17 cellular contexts compared by ENCODE assay signal in the genomic region with DNA sequence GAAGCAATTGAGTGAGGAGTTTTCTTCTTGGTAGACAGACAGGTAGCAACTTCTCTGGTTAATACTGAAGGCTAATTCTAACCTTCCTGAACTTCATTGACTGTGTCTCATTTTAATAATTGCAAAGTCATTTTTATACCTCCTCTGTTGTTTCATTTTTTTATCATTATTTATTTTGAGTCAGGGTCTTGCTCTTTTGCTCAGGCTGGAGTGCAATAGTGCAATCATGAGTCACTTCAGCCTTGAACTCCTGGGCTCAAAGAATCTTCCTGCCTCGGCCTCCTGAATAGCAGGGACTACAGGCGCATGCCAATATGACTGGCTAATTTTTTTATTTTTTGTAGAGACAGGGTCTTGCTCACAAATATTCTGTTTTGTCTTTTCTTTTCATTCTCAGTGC. TPM values are rescaled to one million over a fixed set of nuclear protein-coding genes. Genes with fewer than 3 reads are reported as not detected.
DNase-seq lines count a peak whose midpoint lies in the region; ATAC-seq and TF ChIP-seq lines count a peak whose summit lies in the region.
"Had no signal": no experiment of that assay in that cellular context is flagged by ENCODE, and none has a peak within 500 bp of the region (broad histone marks: within the 10 kb centered on the region; RNA-seq: fewer than 3 reads in every experiment).

No MANE protein-coding gene starts in this region.

- intact Hi-C loops in Caco-2 (cut with micrococcal nuclease; ENCODE audit: unreplicated experiment), result no loop called here

- 85% methylated on average over 2 of the region's 2 CpGs for WGBS in liver

- no peak for TF ChIP-seq CTCF in DND-41 (IDR thresholded peaks at IDR 0.05; ENCODE audit: borderline replicate concordance, extremely low read depth, low read length, poor library complexity, severe bottlenecking)
- TF ChIP-seq CTCF in liver (IDR thresholded peaks at IDR 0.05; ENCODE audit: low read depth, low read length, missing input control), result no peak
- TF ChIP-seq CTCF in GM10266 (IDR thresholded peaks at IDR 0.05; ENCODE audit: control insufficient read depth, insufficient read depth, low read depth, missing control alignments), result no peak
- no peak for TF ChIP-seq CTCF in Caco-2 (IDR thresholded peaks at IDR 0.05; ENCODE audit: insufficient read depth in 1 of 2, low read depth in 1 of 2, low read length in 1 of 2, severe bottlenecking in 1 of 2, unreplicated experiment in 1 of 2)

- peaks cover 61% of the 10 kb centered on the region for H3K4me1 Mint-ChIP-seq in T-helper 2 cell treated with Interferon-gamma antibody and Interleukin-4, amounts not matched to agents 5 μg/mL and 100 μg/mL, for 36 hours (ENCODE audit: low read depth)
- peaks cover 30% of the 10 kb centered on the region for H3K4me1 Mint-ChIP-seq in Caco-2 (ENCODE audit: low read depth, unreplicated experiment)

- no TSS peak for BruUV-seq in Caco-2 (replicated peaks; lab: Mats Ljungman, UMichigan)

- peaks cover 30 to 79% (median 62%) of the 10 kb centered on the region in 11 experiments for H3K36me3 ChIP-seq in BLaER1 treated with 17β-estradiol and CSF1 and Interleukin-3, amounts not matched to agents 10 nM and 100 nM
- H3K36me3 ChIP-seq in DND-41 (ENCODE audit: insufficient read depth, low read length), result peaks cover 27% of the 10 kb centered on the region
- H3K36me3 ChIP-seq in liver (ENCODE audit: control insufficient read depth in 4 of 4, insufficient read depth in 3 of 4, low read depth in 1 of 4, low read length in 3 of 4), result no peaks in the 10 kb centered on the region
- H3K36me3 ChIP-seq in Caco-2 (ENCODE audit: control insufficient read depth, insufficient read depth, low read length), result no peaks in the 10 kb centered on the region
- H3K36me3 ChIP-seq: brain microvascular endothelial cell had no signal

- peak overlapping the region in 2 of 11 experiments; percentile 73; a peak in 1 of 22 replicates for H3K9ac ChIP-seq in BLaER1 treated with 17β-estradiol and CSF1 and Interleukin-3, amounts not matched to agents 10 nM and 100 nM
- H3K9ac ChIP-seq in DND-41 (ENCODE audit: low read depth, low read length), result no peak overlapping the region
- no peak overlapping the region for H3K9ac ChIP-seq in liver (ENCODE audit: low read depth in 1 of 2, low read length in 2 of 2)

- no peaks in the 10 kb centered on the region for H3K9me3 Mint-ChIP-seq in T-helper 2 cell treated with Interferon-gamma antibody and Interleukin-4, amounts not matched to agents 5 μg/mL and 100 μg/mL, for 36 hours
- no peaks in the 10 kb centered on the region for H3K9me3 Mint-ChIP-seq in Caco-2 (ENCODE audit: unreplicated experiment)

- peak overlapping the region in 10 of 11 experiments; percentile 68 to 91 (median 84); a peak in 17 of 22 replicates for H3K27ac ChIP-seq in BLaER1 treated with 17β-estradiol and CSF1 and Interleukin-3, amounts not matched to agents 10 nM and 100 nM
- H3K27ac ChIP-seq in DND-41 (ENCODE audit: low read length), result peak overlapping the region; percentile 99
- no peak overlapping the region for H3K27ac ChIP-seq in liver (ENCODE audit: low read depth in 1 of 2, low read length in 2 of 2)
- H3K27ac ChIP-seq: brain microvascular endothelial cell, hepatocyte, VCaP had no signal

- CTCF ChIA-PET in Caco-2 (lab: Charles Lee), result no interaction called here

- no peak overlapping the region for H3K4me3 ChIP-seq in BLaER1 treated with 17β-estradiol and CSF1 and Interleukin-3, amounts not matched to agents 10 nM and 100 nM
- no peak overlapping the region for H3K4me3 ChIP-seq in DND-41 (ENCODE audit: low read depth in 1 of 2, low read length in 2 of 2)
- no peak overlapping the region for H3K4me3 ChIP-seq in liver (ENCODE audit: low read depth in 1 of 3, low read length in 3 of 3)
- H3K4me3 ChIP-seq in Caco-2 (ENCODE audit: low read depth, low read length), result no peak overlapping the region
- H3K4me3 ChIP-seq: hepatocyte had no signal

- peak overlapping the region; percentile 70 for H3K27ac Mint-ChIP-seq in T-helper 2 cell treated with Interferon-gamma antibody and Interleukin-4, amounts not matched to agents 5 μg/mL and 100 μg/mL, for 36 hours
- H3K27ac Mint-ChIP-seq in Caco-2 (ENCODE audit: unreplicated experiment), result no peak overlapping the region

- no peaks in the 10 kb centered on the region for H3K9me3 ChIP-seq in BLaER1 treated with 17β-estradiol and CSF1 and Interleukin-3, amounts not matched to agents 10 nM and 100 nM (replicated peaks in 1 of 11)
- H3K9me3 ChIP-seq in DND-41 (ENCODE audit: insufficient read depth, low read length, severe bottlenecking), result no peaks in the 10 kb centered on the region
- no peaks in the 10 kb centered on the region for H3K9me3 ChIP-seq in liver (ENCODE audit: control insufficient read depth in 4 of 4, low read length in 3 of 4)
- H3K9me3 ChIP-seq in Caco-2, result peaks cover 4% of the 10 kb centered on the region; the same call in 1 of the 2 replicates

- H2AFZ ChIP-seq in DND-41 (ENCODE audit: low read depth, low read length), result no peak overlapping the region
- H2AFZ ChIP-seq: hepatocyte had no signal

- TF ChIP-seq RAD21 in liver (IDR thresholded peaks at IDR 0.05), result no peak

- no peaks in the 10 kb centered on the region for H3K27me3 ChIP-seq in BLaER1 treated with 17β-estradiol and CSF1 and Interleukin-3, amounts not matched to agents 10 nM and 100 nM
- H3K27me3 ChIP-seq in DND-41 (ENCODE audit: insufficient read depth, low read length, poor library complexity) (no peaks in the 10 kb centered on the region), liver (ENCODE audit: control insufficient read depth in 4 of 4, insufficient read depth in 4 of 4, low read length in 3 of 4) (no peaks in the 10 kb centered on the region), Caco-2 (replicated peaks; ENCODE audit: control insufficient read depth, insufficient read depth, low read length) (no peaks in the 10 kb centered on the region)
- H3K27me3 ChIP-seq: brain microvascular endothelial cell, hepatocyte had no signal

- peaks cover 88% of the 10 kb centered on the region for H3K79me2 ChIP-seq in DND-41 (ENCODE audit: insufficient read depth, low read length)
- H3K79me2 ChIP-seq: hepatocyte had no signal

- DNase-seq in DND-41 (no peak), GM10266 (ENCODE audit: extremely low spot score) (no peak), Caco-2 (no peak), NCI-H510A treated with DMSO at 0.1 percent for 48 hours (lab: John Stamatoyannopoulos, UW) (no peak), SIG-M5 treated with dmso at 0.1 percent for 504 hours (lab: John Stamatoyannopoulos, UW; ENCODE audit: unreplicated experiment) (no peak)
- no peak for DNase-seq in T-helper 2 cell treated with Interferon-gamma antibody and Interleukin-4, amounts not matched to agents 5 μg/mL and 100 μg/mL, for 36 hours (ENCODE audit: low spot score)
- DNase-seq: brain microvascular endothelial cell, left cardiac atrium, MV-4-11, NCI-H2171 had no signal

- peaks cover 16% of the 10 kb centered on the region for H3K36me3 Mint-ChIP-seq in T-helper 2 cell treated with Interferon-gamma antibody and Interleukin-4, amounts not matched to agents 5 μg/mL and 100 μg/mL, for 36 hours (ENCODE audit: low read depth)
- no peaks in the 10 kb centered on the region for H3K36me3 Mint-ChIP-seq in Caco-2 (ENCODE audit: insufficient read depth, unreplicated experiment)

- POLR2A ChIA-PET in Caco-2 (lab: Charles Lee), result no interaction called here

- peaks cover 53 to 95% (median 88%) of the 10 kb centered on the region in 10 experiments for H3K4me1 ChIP-seq in BLaER1 treated with 17β-estradiol and CSF1 and Interleukin-3, amounts not matched to agents 10 nM and 100 nM
- peaks cover 54% of the 10 kb centered on the region for H3K4me1 ChIP-seq in DND-41 (ENCODE audit: insufficient read depth, low read length)
- peaks cover 8 to 16% (median 12%) of the 10 kb centered on the region in 4 donors for H3K4me1 ChIP-seq in liver (ENCODE audit: control insufficient read depth in 4 of 4, insufficient read depth in 4 of 4, low read length in 3 of 4)
- H3K4me1 ChIP-seq in Caco-2, result peaks cover 33% of the 10 kb centered on the region

- H3K27me3 Mint-ChIP-seq in T-helper 2 cell treated with Interferon-gamma antibody and Interleukin-4, amounts not matched to agents 5 μg/mL and 100 μg/mL, for 36 hours (ENCODE audit: low read depth), result no peaks in the 10 kb centered on the region
- no peaks in the 10 kb centered on the region for H3K27me3 Mint-ChIP-seq in Caco-2 (ENCODE audit: insufficient read depth, unreplicated experiment)

- peak overlapping the region; percentile 1 to 98 (median 85); a peak in 18 of 22 replicates for H3K4me2 ChIP-seq in BLaER1 treated with 17β-estradiol and CSF1 and Interleukin-3, amounts not matched to agents 10 nM and 100 nM
- no peak overlapping the region for H3K4me2 ChIP-seq in DND-41 (ENCODE audit: insufficient read depth, low read length)
- H3K4me2 ChIP-seq: hepatocyte had no signal

- H4K20me1 ChIP-seq in BLaER1 treated with 17β-estradiol and CSF1 and Interleukin-3, amounts not matched to agents 10 nM and 100 nM, result peaks cover 79 to 99% (median 95%) of the 10 kb centered on the region in 11 experiments
- no peaks in the 10 kb centered on the region for H4K20me1 ChIP-seq in DND-41 (ENCODE audit: insufficient read depth, low read length)

- no peak for ATAC-seq in DND-41 (ENCODE audit: insufficient read depth, low read depth)
- ATAC-seq: left cardiac atrium had no signal

- peak overlapping the region; percentile 74 for H3K4me3 Mint-ChIP-seq in T-helper 2 cell treated with Interferon-gamma antibody and Interleukin-4, amounts not matched to agents 5 μg/mL and 100 μg/mL, for 36 hours
- no peak overlapping the region for H3K4me3 Mint-ChIP-seq in Caco-2 (ENCODE audit: unreplicated experiment)

TF ChIP-seq in liver, 16 proteins besides CTCF, POLR2A, EP300 and RAD21:
- TF ChIP-seq EGR1 (IDR thresholded peaks at IDR 0.05; ENCODE audit: low read depth in 2 of 2) (no peak), HNF4A (conservative IDR thresholded peaks at IDR 0.05) (peak; percentile 10 to 24), RXRA (IDR thresholded peaks at IDR 0.05) (no peak), YY1 (IDR thresholded peaks at IDR 0.05) (no peak)
- TF ChIP-seq, protein P1, sequence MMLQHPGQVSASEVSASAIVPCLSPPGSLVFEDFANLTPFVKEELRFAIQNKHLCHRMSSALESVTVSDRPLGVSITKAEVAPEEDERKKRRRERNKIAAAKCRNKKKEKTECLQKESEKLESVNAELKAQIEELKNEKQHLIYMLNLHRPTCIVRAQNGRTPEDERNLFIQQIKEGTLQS (IDR thresholded peaks at IDR 0.05), result no peak

RNA-seq across cellular contexts. Expression of gene APBB1IP, which starts 45.4 kb away (rescaled TPM):
- 10 to 100 TPM in 1 of 2 donors, 1 to 10 TPM in 1; 9.3 to 28.4 TPM for total RNA-seq in liver
- 10 to 100 TPM; 11.2 to 14.3 TPM for polyA plus RNA-seq in liver
- 0.14 and 0.16 TPM in 2 replicates for total RNA-seq in Caco-2 (2022)
- total RNA-seq: dermis microvascular lymphatic vessel endothelial cell, myocyte, pulmonary artery endothelial cell had no signal

Comparison
In these comparisons a context has a peak if more than half of its experiments do, and no peak if none do; other contexts are left out.
1. H3K27ac ChIP-seq: peak in BLaER1 treated with 17β-estradiol and CSF1 and Interleukin-3, amounts not matched to agents 10 nM and 100 nM (10 of 11) and DND-41 (single experiment); none in liver (0 of 2).